Comparison of ENCODE assay signal across 21 cellular contexts in the genomic region with DNA sequence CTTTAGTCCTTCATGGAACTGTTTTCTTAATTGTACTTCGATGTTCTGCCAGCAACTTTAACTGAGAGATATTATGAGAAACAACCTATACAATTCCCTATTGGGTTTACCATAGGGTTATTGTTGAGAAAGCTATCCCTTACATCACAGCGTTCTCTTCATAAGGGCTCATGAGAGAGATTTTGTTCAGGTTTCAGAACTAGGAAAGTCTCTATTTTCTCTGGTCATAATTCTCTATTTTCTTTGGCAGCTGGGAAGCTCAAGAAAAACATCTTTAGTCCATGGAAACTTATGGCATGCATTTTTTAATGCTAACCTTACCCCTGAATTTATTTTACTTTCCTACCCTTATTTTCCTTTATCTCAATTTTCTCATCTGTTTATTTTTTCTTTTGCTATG. TPM values are rescaled to one million over a fixed set of nuclear protein-coding genes. Genes with fewer than 3 reads are reported as not detected.
A peak's percentile ranks its signal among the peaks of the same experiment; 100 is the strongest.
DNase-seq lines count a peak whose midpoint lies in the region; ATAC-seq and TF ChIP-seq lines count a peak whose summit lies in the region.
"Had no signal": no experiment of that assay in that cellular context is flagged by ENCODE, and none has a peak within 500 bp of the region (broad histone marks: within the 10 kb centered on the region; RNA-seq: fewer than 3 reads in every experiment).

No MANE protein-coding gene starts in this region.

- H4K20me1 ChIP-seq in SK-N-SH (ENCODE audit: insufficient read depth), result no peaks in the 10 kb centered on the region
- H4K20me1 ChIP-seq: BLaER1 had no signal

- H3K27me3 Mint-ChIP-seq in chondrocyte (ENCODE audit: low read depth), result no peaks in the 10 kb centered on the region

- H2AFZ ChIP-seq in SK-N-SH (ENCODE audit: low read depth), result 0 out of 2 replicates have a peak overlapping the region, but pooled peaks have one; percentile 3
- H2AFZ ChIP-seq: GM23338 had no signal

- H3K4me3 Mint-ChIP-seq in chondrocyte (ENCODE audit: unreplicated experiment), result no peak overlapping the region
- H3K4me3 Mint-ChIP-seq: CD4-positive, alpha-beta memory T cell; GM23338; HFFc6; IgD-negative memory B cell had no signal

- TF ChIP-seq CTCF in SK-N-SH (IDR thresholded peaks at IDR 0.05) (no peak), chondrocyte (IDR thresholded peaks at IDR 0.05) (no peak), fibroblast of villous mesenchyme (IDR thresholded peaks at IDR 0.05; ENCODE audit: insufficient read depth, low read depth, low read length) (no peak), A673 (conservative IDR thresholded peaks at IDR 0.05; ENCODE audit: low read depth, low read length) (no peak), RWPE1 (conservative IDR thresholded peaks at IDR 0.05; ENCODE audit: low read depth) (no peak)

- POLR2A ChIA-PET in SK-N-SH (lab: Yijun Ruan, JAX), result no interaction called here
- POLR2A ChIA-PET in A673 (lab: Charles Lee; ENCODE audit: low non-redundant PET), result no interaction called here
- POLR2A ChIA-PET in RWPE1 (lab: Yijun Ruan, JAX; ENCODE audit: low non-redundant PET), result no interaction called here

- CTCF ChIA-PET in SK-N-SH (lab: Yijun Ruan, JAX) (interaction anchor here (0.9 kb wide), 1 partner anchor 11 kb away, joined by 3 read pairs; no protein-coding TSS in a partner anchor), A673 (lab: Charles Lee) (no interaction called here), RWPE1 (lab: Yijun Ruan, JAX) (no interaction called here)

- H3K27ac ChIP-seq in SK-N-SH (ENCODE audit: low read depth in 2 of 2, low read length in 1 of 2) (no peak overlapping the region), A673 (ENCODE audit: low read depth, low read length, poor library complexity, severe bottlenecking) (no peak overlapping the region), RWPE1 (no peak overlapping the region)
- H3K27ac ChIP-seq: 22Rv1, A549, BLaER1 had no signal

- BruUV-seq in A673 (replicated peaks; lab: Mats Ljungman, UMichigan), result no TSS peak

- H3K4me1 ChIP-seq in SK-N-SH (ENCODE audit: control insufficient read depth in 1 of 2, insufficient read depth in 2 of 2, low read depth in 1 of 2, low read length in 1 of 2), result no peaks in the 10 kb centered on the region
- no peaks in the 10 kb centered on the region for H3K4me1 ChIP-seq in A673 (ENCODE audit: insufficient read depth, low read length, poor library complexity, severe bottlenecking)
- H3K4me1 ChIP-seq: A549, BLaER1 had no signal

- H3K36me3 ChIP-seq in SK-N-SH (replicated peaks in 1 of 2; ENCODE audit: control insufficient read depth in 1 of 2, insufficient read depth in 2 of 2, low read length in 1 of 2) (no peaks in the 10 kb centered on the region), A673 (ENCODE audit: insufficient read depth, low read length, poor library complexity, severe bottlenecking) (no peaks in the 10 kb centered on the region)
- H3K36me3 ChIP-seq: BLaER1 had no signal

- H3K9ac ChIP-seq in SK-N-SH, result no peak overlapping the region
- H3K9ac ChIP-seq: BLaER1 had no signal

- peaks cover 2% of the 10 kb centered on the region for H3K36me3 Mint-ChIP-seq in chondrocyte (ENCODE audit: low read depth)
- H3K36me3 Mint-ChIP-seq: CD14-positive monocyte; CD4-positive, alpha-beta memory T cell; IgD-negative memory B cell had no signal

- H3K9me3 ChIP-seq in SK-N-SH (no peaks in the 10 kb centered on the region), A673 (ENCODE audit: low read depth, low read length, poor library complexity, severe bottlenecking) (no peaks in the 10 kb centered on the region)
- H3K9me3 ChIP-seq: A549 had no signal

- H3K27ac Mint-ChIP-seq in chondrocyte (ENCODE audit: unreplicated experiment), result peak overlapping the region; percentile 72
- H3K27ac Mint-ChIP-seq: CD14-positive monocyte; CD4-positive, alpha-beta memory T cell; GM23338; HFFc6; IgD-negative memory B cell had no signal

- ATAC-seq in SK-N-SH treated with all-trans-retinoic acid at 6 μM for 48 hours, result no peak
- ATAC-seq: A549, GM23338, HCT116, HepG2 had no signal

- DNase-seq in SK-N-SH (no peak), chondrocyte (ENCODE audit: low spot score) (no peak), fibroblast of villous mesenchyme (ENCODE audit: low read depth) (peak; percentile 1), A673 (ENCODE audit: low spot score) (no peak), H4 (ENCODE audit: low spot score) (no peak), RWPE1 (ENCODE audit: low spot score) (no peak)
- DNase-seq in NK-92 treated with Interleukin-12 subunit alpha and Interleukin-12 subunit beta, amount 100 ng/mL, for 24 hours (lab: John Stamatoyannopoulos, UW), result no peak
- DNase-seq: CD4-positive, alpha-beta memory T cell; DMS53; DND-41; H7; HFFc6 had no signal

- WGBS in SK-N-SH (ENCODE audit: low lambda C conversion rate), result 42% methylated on average over 2 of the region's 2 CpGs

- TF ChIP-seq RAD21 in SK-N-SH (IDR thresholded peaks at IDR 0.05; ENCODE audit: low read length), result no peak

- no peaks in the 10 kb centered on the region for H3F3A ChIP-seq in SK-N-SH (replicated peaks; ENCODE audit: insufficient read depth)

- H3K27me3 ChIP-seq in SK-N-SH (ENCODE audit: insufficient read depth), result no peaks in the 10 kb centered on the region; the same call in 1 of the 2 replicates
- peaks cover 20% of the 10 kb centered on the region for H3K27me3 ChIP-seq in A673 (replicated peaks; ENCODE audit: insufficient read depth, low read depth, low read length, poor library complexity)
- H3K27me3 ChIP-seq: BLaER1 had no signal

- H3K4me2 ChIP-seq in SK-N-SH, result no peak overlapping the region
- H3K4me2 ChIP-seq: A549, BLaER1, GM23338 had no signal

- TF ChIP-seq EP300 in SK-N-SH (IDR thresholded peaks at IDR 0.05; ENCODE audit: borderline replicate concordance in 1 of 2, low read depth in 1 of 2, low read length in 1 of 2), result no peak

- intact Hi-C loops in A673 (cut with micrococcal nuclease; ENCODE audit: unreplicated experiment), result no loop called here

- H3K4me3 ChIP-seq in SK-N-SH (ENCODE audit: low read depth in 2 of 2, low read length in 1 of 2), result no peak overlapping the region
- H3K4me3 ChIP-seq in fibroblast of villous mesenchyme (ENCODE audit: low read depth, low read length), result no peak overlapping the region
- no peak overlapping the region for H3K4me3 ChIP-seq in A673 (ENCODE audit: low read depth, low read length, poor library complexity, severe bottlenecking)
- H3K4me3 ChIP-seq: A549, BLaER1, GM23338 had no signal

- H3K4me1 Mint-ChIP-seq in chondrocyte (ENCODE audit: low read depth), result peaks cover 25% of the 10 kb centered on the region
- H3K4me1 Mint-ChIP-seq: CD14-positive monocyte; CD4-positive, alpha-beta memory T cell; IgD-negative memory B cell had no signal

- H3K9me2 ChIP-seq in SK-N-SH, result no peaks in the 10 kb centered on the region

- H3K79me2 ChIP-seq in SK-N-SH (ENCODE audit: insufficient read depth), result no peaks in the 10 kb centered on the region

- no peaks in the 10 kb centered on the region for H3K9me3 Mint-ChIP-seq in chondrocyte (ENCODE audit: low read depth)
- H3K9me3 Mint-ChIP-seq: GM23338, HFFc6 had no signal

TF ChIP-seq in SK-N-SH, 30 proteins besides CTCF, POLR2A, EP300 and RAD21 (continues in another document):
- TF ChIP-seq, protein P1, sequence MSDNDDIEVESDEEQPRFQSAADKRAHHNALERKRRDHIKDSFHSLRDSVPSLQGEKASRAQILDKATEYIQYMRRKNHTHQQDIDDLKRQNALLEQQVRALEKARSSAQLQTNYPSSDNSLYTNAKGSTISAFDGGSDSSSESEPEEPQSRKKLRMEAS (IDR thresholded peaks at IDR 0.05; ENCODE audit: low read depth), result no peak
- TF ChIP-seq TAF1 (IDR thresholded peaks at IDR 0.05; ENCODE audit: borderline replicate concordance, low read depth, low read length) (no peak), EZH2phosphoT487 (IDR thresholded peaks at IDR 0.05; ENCODE audit: borderline replicate concordance, low read depth) (no peak), YY1 (IDR thresholded peaks at IDR 0.05; ENCODE audit: low read depth) (no peak)

TF ChIP-seq in SK-N-SH treated with all-trans-retinoic acid at 6 μM for 48 hours, 23 proteins besides CTCF, POLR2A, EP300 and RAD21 (continues in another document):
- TF ChIP-seq, protein P2, sequence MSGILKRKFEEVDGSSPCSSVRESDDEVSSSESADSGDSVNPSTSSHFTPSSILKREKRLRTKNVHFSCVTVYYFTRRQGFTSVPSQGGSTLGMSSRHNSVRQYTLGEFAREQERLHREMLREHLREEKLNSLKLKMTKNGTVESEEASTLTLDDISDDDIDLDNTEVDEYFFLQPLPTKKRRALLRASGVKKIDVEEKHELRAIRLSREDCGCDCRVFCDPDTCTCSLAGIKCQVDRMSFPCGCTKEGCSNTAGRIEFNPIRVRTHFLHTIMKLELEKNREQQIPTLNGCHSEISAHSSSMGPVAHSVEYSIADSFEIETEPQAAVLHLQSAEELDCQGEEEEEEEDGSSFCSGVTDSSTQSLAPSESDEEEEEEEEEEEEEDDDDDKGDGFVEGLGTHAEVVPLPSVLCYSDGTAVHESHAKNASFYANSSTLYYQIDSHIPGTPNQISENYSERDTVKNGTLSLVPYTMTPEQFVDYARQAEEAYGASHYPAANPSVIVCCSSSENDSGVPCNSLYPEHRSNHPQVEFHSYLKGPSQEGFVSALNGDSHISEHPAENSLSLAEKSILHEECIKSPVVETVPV (CRISPR knock-in tag; IDR thresholded peaks at IDR 0.05), result no peak
- no peak for TF ChIP-seq BACH2 (CRISPR knock-in tag; IDR thresholded peaks at IDR 0.05; ENCODE audit: borderline replicate concordance)
- TF ChIP-seq ZNF70 (CRISPR knock-in tag; IDR thresholded peaks at IDR 0.05), result no peak
- no peak for TF ChIP-seq ZNF565 (CRISPR knock-in tag; conservative IDR thresholded peaks at IDR 0.05; ENCODE audit: low read depth)
- TF ChIP-seq ZNF8 (CRISPR knock-in tag; IDR thresholded peaks at IDR 0.05), result no peak
- TF ChIP-seq, protein P3, sequence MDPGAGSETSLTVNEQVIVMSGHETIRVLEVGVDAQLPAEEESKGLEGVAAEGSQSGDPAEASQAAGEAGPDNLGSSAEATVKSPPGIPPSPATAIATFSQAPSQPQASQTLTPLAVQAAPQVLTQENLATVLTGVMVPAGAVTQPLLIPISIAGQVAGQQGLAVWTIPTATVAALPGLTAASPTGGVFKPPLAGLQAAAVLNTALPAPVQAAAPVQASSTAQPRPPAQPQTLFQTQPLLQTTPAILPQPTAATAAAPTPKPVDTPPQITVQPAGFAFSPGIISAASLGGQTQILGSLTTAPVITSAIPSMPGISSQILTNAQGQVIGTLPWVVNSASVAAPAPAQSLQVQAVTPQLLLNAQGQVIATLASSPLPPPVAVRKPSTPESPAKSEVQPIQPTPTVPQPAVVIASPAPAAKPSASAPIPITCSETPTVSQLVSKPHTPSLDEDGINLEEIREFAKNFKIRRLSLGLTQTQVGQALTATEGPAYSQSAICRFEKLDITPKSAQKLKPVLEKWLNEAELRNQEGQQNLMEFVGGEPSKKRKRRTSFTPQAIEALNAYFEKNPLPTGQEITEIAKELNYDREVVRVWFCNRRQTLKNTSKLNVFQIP (CRISPR knock-in tag; IDR thresholded peaks at IDR 0.05; ENCODE audit: borderline replicate concordance, low read depth), result no peak
- no peak for TF ChIP-seq OSR1 (CRISPR knock-in tag; IDR thresholded peaks at IDR 0.05)

RNA-seq across cellular contexts. Expression of a gene that starts 38.2 kb away (rescaled TPM):
- polyA plus RNA-seq in SK-N-SH (2012; rRNA removed), result 0.06 and 0.07 TPM in 2 replicates
- 0.19 and 0.73 TPM in 2 replicates for polyA plus RNA-seq in SK-N-SH (2012; cell fraction: cytosol; rRNA removed)
- 0.13 and 0.29 TPM in 2 replicates for polyA plus RNA-seq in SK-N-SH (2012; cell fraction: nucleus; rRNA removed)
- total RNA-seq in chondrocyte, result 3.0 to 5.5 TPM (median 4.9 TPM) in 3 replicates
- 1.3 and 3.9 TPM in 2 replicates for total RNA-seq in fibroblast of villous mesenchyme
- total RNA-seq in A673 (2021), result 0.13 and 0.17 TPM in 2 replicates
- 0.14 and 1.4 TPM in 2 replicates for total RNA-seq in H4 (2014; rRNA removed; shearing (Covaris generic))
- total RNA-seq: CD4-positive, alpha-beta memory T cell; HepG2 had no signal
- polyA plus RNA-seq: CD4-positive, alpha-beta memory T cell; HepG2; IgD-negative memory B cell had no signal
